In the genomic region with DNA sequence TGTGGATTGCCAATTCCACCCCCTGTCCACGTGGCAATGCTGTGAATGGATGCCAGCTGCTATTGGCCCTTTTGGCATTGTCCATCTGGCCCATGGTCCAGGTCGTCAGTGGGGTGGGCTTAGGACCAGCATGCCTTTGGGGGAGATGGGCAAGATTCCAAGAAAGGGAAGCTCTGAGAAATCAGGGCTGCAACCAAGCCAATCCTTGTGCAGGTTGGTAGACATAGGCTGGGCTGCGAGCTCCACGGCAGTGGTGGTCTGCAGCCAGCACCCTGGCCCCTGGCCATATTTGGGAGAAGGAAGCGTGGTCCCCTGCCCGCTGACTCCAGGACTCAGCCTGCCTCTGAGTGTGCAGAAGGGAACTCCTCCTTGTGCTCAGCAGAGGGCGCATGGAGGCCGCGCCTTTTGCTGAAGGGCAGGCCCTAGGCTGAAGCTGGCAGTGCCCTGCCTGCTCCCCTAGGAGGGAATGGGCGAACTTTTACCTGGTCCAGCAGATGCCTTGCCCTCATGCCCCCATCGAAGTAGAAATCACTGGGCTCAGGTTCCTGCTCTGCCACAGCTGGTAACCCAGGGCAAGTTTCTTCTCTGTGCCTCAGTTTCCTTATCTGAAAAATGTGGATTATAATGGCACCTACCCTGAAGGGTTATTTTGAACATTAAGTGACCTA, we compare ENCODE assay signal across 9 cellular contexts. TPM values are rescaled to one million over a fixed set of nuclear protein-coding genes. Genes with fewer than 3 reads are reported as not detected.
A peak's percentile ranks its signal among the peaks of the same experiment; 100 is the strongest.
DNase-seq lines count a peak whose midpoint lies in the region; ATAC-seq and TF ChIP-seq lines count a peak whose summit lies in the region.
"Had no signal": no experiment of that assay in that cellular context is flagged by ENCODE, and none has a peak within 500 bp of the region (broad histone marks: within the 10 kb centered on the region; RNA-seq: fewer than 3 reads in every experiment).

No MANE protein-coding gene starts in this region.

- peaks cover 5% of the 10 kb centered on the region for H3K36me3 Mint-ChIP-seq in activated naive CD4-positive, alpha-beta T cell treated with anti-CD3 and anti-CD28 coated beads for 36 hours (ENCODE audit: low read depth)
- H3K36me3 Mint-ChIP-seq: activated naive CD4-positive, alpha-beta T cell treated with anti-CD3 and anti-CD28 coated beads, Interleukin-2, amount 50 U/mL, for 24 hours had no signal

- no peak overlapping the region for H4K8ac ChIP-seq in IMR-90 (ENCODE audit: low read depth in 2 of 2, low read length in 2 of 2)

- H3K27ac Mint-ChIP-seq in activated naive CD4-positive, alpha-beta T cell treated with anti-CD3 and anti-CD28 coated beads for 36 hours = no peak overlapping the region
- H3K27ac Mint-ChIP-seq: activated naive CD4-positive, alpha-beta T cell treated with anti-CD3 and anti-CD28 coated beads, Interleukin-2, amount 50 U/mL, for 24 hours had no signal

- CTCF ChIA-PET in IMR-90 (lab: Yijun Ruan, JAX) (interaction anchor here (0.7 to 2.7 kb wide), 15 partner anchors 9 to 320 kb away, joined by 3 to 15 read pairs (median 6); no protein-coding TSS in a partner anchor), RWPE1 (lab: Yijun Ruan, JAX) (interaction anchor here (0.5 to 4.5 kb wide), 30 partner anchors 9 to 1276 kb away, joined by 3 to 39 read pairs (median 4); partner anchors contain the start of gene EMX1)
- CTCF ChIA-PET in activated naive CD4-positive, alpha-beta T cell treated with anti-CD3 and anti-CD28 coated beads for 36 hours (lab: Charles Lee) = interaction anchor here (0.7 to 4.9 kb wide), 25 partner anchors 11 to 320 kb away, joined by 3 to 72 read pairs (median 4); partner anchors contain the start of gene SMYD5

- TF ChIP-seq POLR2A in IMR-90 (IDR thresholded peaks at IDR 0.05; ENCODE audit: low read depth, low read length) = no peak

- no peaks in the 10 kb centered on the region for H3K9me3 ChIP-seq in IMR-90 (ENCODE audit: control insufficient read depth, insufficient read depth, low read length)

- dilution Hi-C loops in IMR-90 (cut with HindIII; ENCODE audit: low sequenced_read_pairs, unreplicated experiment) = no loop called here

- H2BK15ac ChIP-seq in IMR-90 (ENCODE audit: low read depth, low read length) = no peak overlapping the region

- H3K27me3 Mint-ChIP-seq in activated naive CD4-positive, alpha-beta T cell treated with anti-CD3 and anti-CD28 coated beads for 36 hours (ENCODE audit: low read depth) = peaks cover 46% of the 10 kb centered on the region

- H3K4me2 ChIP-seq in IMR-90 (ENCODE audit: low read depth, low read length) = no peak overlapping the region

- no peak overlapping the region for H3K14ac ChIP-seq in IMR-90 (replicated peaks; ENCODE audit: low read depth, low read length)

- H3K4me3 ChIP-seq in IMR-90 (ENCODE audit: insufficient read depth, low read depth, low read length) = no peak overlapping the region

- H3K36me3 ChIP-seq in IMR-90 (ENCODE audit: control insufficient read depth, insufficient read depth, low read length) = no peaks in the 10 kb centered on the region; the same call in 1 of the 2 replicates

- ATAC-seq in GM21526 (IDR thresholded peaks at IDR 0.05; ENCODE audit: low FRiP score, unreplicated experiment) = peak; percentile 70
- peak; percentile 85 for ATAC-seq in IMR-90 (ENCODE audit: low read depth)
- no peak for ATAC-seq in GM21737 (IDR thresholded peaks at IDR 0.05; ENCODE audit: unreplicated experiment)

- DNase-seq in ELF-1 (ENCODE audit: low read depth, low spot score) = peak; percentile 58
- DNase-seq in IMR-90 = peak; percentile 70
- DNase-seq in RWPE1 (ENCODE audit: low spot score) = peak; percentile 80
- peak; percentile 75 for DNase-seq in activated naive CD4-positive, alpha-beta T cell treated with anti-CD3 and anti-CD28 coated beads for 36 hours
- DNase-seq in head of caudate nucleus = peak; percentile 51 to 88 (median 76)
- DNase-seq in pons (ENCODE audit: low spot score) = peak; percentile 65

- TF ChIP-seq CTCF in IMR-90 (conservative IDR thresholded peaks at IDR 0.05; ENCODE audit: low read depth, low read length) (peak; percentile 88), RWPE1 (conservative IDR thresholded peaks at IDR 0.05; ENCODE audit: low read depth) (peak; percentile 84)

- peak; percentile 87 for TF ChIP-seq RAD21 in IMR-90 (IDR thresholded peaks at IDR 0.05; ENCODE audit: low read length)

- intact Hi-C loops in IMR-90 (cut with micrococcal nuclease) = loop anchor here (1.0 to 2.0 kb wide), 6 partner anchors 81 to 320 kb away; partner anchors contain the start of gene SFXN5
- intact Hi-C loops in activated naive CD4-positive, alpha-beta T cell treated with anti-CD3 and anti-CD28 coated beads for 36 hours (cut with micrococcal nuclease) = loop anchor here (1.0 to 2.0 kb wide), 8 partner anchors 43 to 320 kb away; partner anchors contain the start of gene SFXN5
- intact Hi-C loops in head of caudate nucleus (cut with DNase I) = loop anchor here (5.0 to 10.0 kb wide), 3 partner anchors 85 to 285 kb away; no protein-coding TSS in a partner anchor

- H3K4me1 ChIP-seq in IMR-90 (ENCODE audit: control insufficient read depth, insufficient read depth, low read length) = peaks cover 3% of the 10 kb centered on the region; the same call in 1 of the 2 replicates

- H2BK20ac ChIP-seq in IMR-90 (ENCODE audit: low read depth, low read length) = no peak overlapping the region

- POLR2A ChIA-PET in IMR-90 (lab: Charles Lee; ENCODE audit: unreplicated experiment) = interaction anchor here (0.6 kb wide), 1 partner anchor 66 kb away, joined by 12 read pairs; no protein-coding TSS in a partner anchor
- POLR2A ChIA-PET in RWPE1 (lab: Yijun Ruan, JAX; ENCODE audit: low non-redundant PET) = no interaction called here

- peaks cover 2 to 5% of the 10 kb centered on the region in 2 experiments; a peak in 1 of 4 replicates for H3K79me1 ChIP-seq in IMR-90 (ENCODE audit: low read depth in 1 of 2, low read length in 2 of 2)

- H3K27me3 ChIP-seq in IMR-90 (ENCODE audit: control insufficient read depth, insufficient read depth, low read length) = peaks cover 20% of the 10 kb centered on the region

- WGBS in IMR-90 (ENCODE audit: extremely low coverage in 2 of 2, insufficient read length in 1 of 2), 2 experiments = 3% methylated on average over 7 of the region's 11 CpGs; no CpG with 5 or more reads in 1 of the 2 experiments

- no peak overlapping the region for H3K56ac ChIP-seq in IMR-90 (ENCODE audit: extremely low read depth, insufficient read depth, low read length)

- in situ Hi-C loops in IMR-90 (cut with MboI; ENCODE audit: low sequenced_read_pairs) = loop anchor here (5.0 to 25.0 kb wide), 4 partner anchors 80 to 1355 kb away; partner anchors contain the start of gene SFXN5

- no peak overlapping the region for H3K4ac ChIP-seq in IMR-90 (ENCODE audit: low read depth, low read length)

- peak overlapping the region; percentile 2 for H2AFZ ChIP-seq in IMR-90 (replicated peaks; ENCODE audit: low read length, poor library complexity)

- no peak overlapping the region for H3K23ac ChIP-seq in IMR-90 (ENCODE audit: low read depth, low read length)

- H2BK5ac ChIP-seq in IMR-90 (ENCODE audit: low read depth, low read length, poor library complexity, severe bottlenecking) = no peak overlapping the region

- H2AK9ac ChIP-seq in IMR-90 (replicated peaks; ENCODE audit: low read depth, low read length, poor library complexity) = no peak overlapping the region

- no peak overlapping the region for H3K4me3 Mint-ChIP-seq in activated naive CD4-positive, alpha-beta T cell treated with anti-CD3 and anti-CD28 coated beads for 36 hours
- H3K4me3 Mint-ChIP-seq: activated naive CD4-positive, alpha-beta T cell treated with anti-CD3 and anti-CD28 coated beads, Interleukin-2, amount 50 U/mL, for 24 hours had no signal

- H3K27ac ChIP-seq in IMR-90 (ENCODE audit: insufficient read depth, low read length) = no peak overlapping the region
- H3K27ac ChIP-seq in RWPE1 = no peak overlapping the region

- BruUV-seq in IMR-90 (replicated peaks; lab: Mats Ljungman, UMichigan) = no TSS peak

- H3K18ac ChIP-seq in IMR-90 (ENCODE audit: low read depth, low read length) = no peak overlapping the region

- H2BK120ac ChIP-seq in IMR-90 (ENCODE audit: low read depth, low read length) = no peak overlapping the region

- no peak overlapping the region for H2AK5ac ChIP-seq in IMR-90 (ENCODE audit: low read depth, low read length)

- peaks cover 12% of the 10 kb centered on the region for H4K20me1 ChIP-seq in IMR-90 (ENCODE audit: insufficient read depth, low read length)

- H3K9ac ChIP-seq in IMR-90 (ENCODE audit: low read depth, low read length) = no peak overlapping the region

- H3K4me1 Mint-ChIP-seq in activated naive CD4-positive, alpha-beta T cell treated with anti-CD3 and anti-CD28 coated beads for 36 hours (ENCODE audit: low read depth) = peaks cover 8% of the 10 kb centered on the region

- no peak overlapping the region for H4K5ac ChIP-seq in IMR-90 (ENCODE audit: low read depth, low read length)

- peaks cover 5% of the 10 kb centered on the region; the same call in 1 of the 2 replicates for H3K9me1 ChIP-seq in IMR-90 (ENCODE audit: insufficient read depth, low read length)

- no peak overlapping the region for H4K91ac ChIP-seq in IMR-90 (ENCODE audit: insufficient read depth, low read depth, low read length)

- H3K9me3 Mint-ChIP-seq in activated naive CD4-positive, alpha-beta T cell treated with anti-CD3 and anti-CD28 coated beads for 36 hours = no peaks in the 10 kb centered on the region
- H3K9me3 Mint-ChIP-seq: activated naive CD4-positive, alpha-beta T cell treated with anti-CD3 and anti-CD28 coated beads, Interleukin-2, amount 50 U/mL, for 24 hours had no signal

TF ChIP-seq in IMR-90, 13 proteins besides CTCF, POLR2A, EP300 and RAD21 (continues in another document):
- TF ChIP-seq RFX5 (IDR thresholded peaks at IDR 0.05; ENCODE audit: low read depth, low read length) = no peak
- peak; percentile 90 for TF ChIP-seq SMC3 (IDR thresholded peaks at IDR 0.05; ENCODE audit: low read depth, low read length)
- TF ChIP-seq CHD1 (IDR thresholded peaks at IDR 0.05; ENCODE audit: low read depth, low read length) = no peak
- peak; percentile 15; the same call in 1 of the 2 replicates for TF ChIP-seq MXI1 (IDR thresholded peaks at IDR 0.05; ENCODE audit: borderline replicate concordance, low read depth, low read length)
- no peak for TF ChIP-seq FOS (IDR thresholded peaks at IDR 0.05; ENCODE audit: low read depth, low read length)
- no peak for TF ChIP-seq MAFK (IDR thresholded peaks at IDR 0.05; ENCODE audit: low read depth, low read length)
- no peak for TF ChIP-seq MAZ (IDR thresholded peaks at IDR 0.05; ENCODE audit: borderline replicate concordance, low read depth, low read length)

RNA-seq across cellular contexts. Expression of gene SPR, which starts 5.4 kb away (rescaled TPM):
- 15.8 and 17.4 TPM in 2 replicates for total RNA-seq in IMR-90 (2012; rRNA removed)
- 14.3 and 14.9 TPM in 2 replicates for polyA plus RNA-seq in IMR-90 (2012; rRNA removed)
- polyA plus RNA-seq in IMR-90 (2012; cell fraction: cytosol; rRNA removed) = 17.3 and 23.3 TPM in 2 replicates
- 4.1 and 5.8 TPM in 2 replicates for polyA plus RNA-seq in IMR-90 (2012; cell fraction: nucleus; rRNA removed; ENCODE audit: low replicate concordance)
- 1 to 10 TPM; 8.4 to 8.7 TPM for total RNA-seq in activated naive CD4-positive, alpha-beta T cell treated with anti-CD3 and anti-CD28 coated beads for 36 hours

RNA-seq across cellular contexts. Expression of gene EMX1, which starts 24.7 kb away (rescaled TPM):
- total RNA-seq in IMR-90 (2012; rRNA removed) = not detected in 2 replicates
- not detected in 2 replicates for polyA plus RNA-seq in IMR-90 (2012; rRNA removed)
- not detected in 2 replicates for polyA plus RNA-seq in IMR-90 (2012; cell fraction: cytosol; rRNA removed)
- not detected in 2 replicates for polyA plus RNA-seq in IMR-90 (2012; cell fraction: nucleus; rRNA removed; ENCODE audit: low replicate concordance)
- total RNA-seq in activated naive CD4-positive, alpha-beta T cell treated with anti-CD3 and anti-CD28 coated beads for 36 hours = not detected
